Comparison of ENCODE assay signal across 7 cellular contexts in the genomic region with DNA sequence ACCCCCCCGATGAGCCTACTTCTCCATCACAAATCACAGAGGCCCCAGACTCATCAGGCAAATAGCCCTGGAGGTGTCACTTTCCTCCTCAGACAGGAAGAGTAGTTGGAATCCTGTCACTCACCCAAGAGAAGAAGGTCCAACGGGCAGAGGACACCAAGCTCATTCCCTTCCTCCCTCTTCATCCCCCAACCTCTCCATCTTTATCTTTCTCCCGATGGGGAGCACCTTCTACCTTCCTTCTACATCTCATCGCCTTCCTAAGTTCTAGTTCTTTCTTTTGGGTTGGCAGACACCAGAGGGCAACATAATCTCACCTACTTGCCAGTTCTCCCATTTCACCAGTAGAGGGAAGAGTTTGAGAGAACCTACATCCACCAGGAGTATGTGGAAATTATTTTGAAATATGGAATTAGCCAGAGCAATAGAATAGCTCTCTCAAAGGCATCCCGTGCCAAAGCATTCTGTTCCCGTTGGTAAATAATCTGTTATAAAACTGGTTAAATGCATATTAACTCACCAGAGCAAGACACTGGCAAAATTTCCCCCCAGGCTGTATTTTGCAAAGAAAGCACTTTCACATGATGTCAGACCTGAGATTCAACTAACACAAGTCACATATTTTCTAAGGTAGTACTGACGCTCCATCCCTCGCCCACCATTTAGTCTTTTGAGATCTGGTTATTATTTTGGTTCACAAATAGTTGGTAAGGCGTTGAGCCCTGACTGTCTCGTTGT. TPM values are rescaled to one million over a fixed set of nuclear protein-coding genes. Genes with fewer than 3 reads are reported as not detected.
A peak's percentile ranks its signal among the peaks of the same experiment; 100 is the strongest.
DNase-seq lines count a peak whose midpoint lies in the region; ATAC-seq, FAIRE-seq and TF ChIP-seq lines count a peak whose summit lies in the region.

No MANE protein-coding gene starts in this region.

- no peaks in the 10 kb centered on the region for H4K20me1 ChIP-seq in DND-41 (ENCODE audit: insufficient read depth, low read length)

- H3K4me1 ChIP-seq in DND-41 (ENCODE audit: insufficient read depth, low read length), result no peaks in the 10 kb centered on the region
- H3K4me1 ChIP-seq in NT2/D1 (ENCODE audit: insufficient read depth, insufficient read length), result peaks cover 3% of the 10 kb centered on the region
- H3K4me1 ChIP-seq in upper lobe of right lung, result no peaks in the 10 kb centered on the region

- intact Hi-C loops in upper lobe of right lung (cut with DNase I), result no loop called here

- peak; percentile 82 for FAIRE-seq in bronchial epithelial cell (lab: Jason Lieb, UNC)

- DNase-seq in DND-41 (peak; percentile 51), HS-27A (ENCODE audit: low read depth) (peak; percentile 23), NT2/D1 (ENCODE audit: low read depth, low spot score) (peak; percentile 35), bronchial epithelial cell (ENCODE audit: low read depth) (peak; percentile 68), left lobe of liver (ENCODE audit: low spot score) (no peak), upper lobe of right lung (no peak)

- H3K9ac ChIP-seq in DND-41 (ENCODE audit: low read depth, low read length) (no peak overlapping the region), NT2/D1 (ENCODE audit: insufficient read length, low read depth) (no peak overlapping the region)

- H3K27me3 ChIP-seq in DND-41 (ENCODE audit: insufficient read depth, low read length, poor library complexity) (no peaks in the 10 kb centered on the region), NT2/D1 (ENCODE audit: insufficient read depth, insufficient read length) (no peaks in the 10 kb centered on the region), bronchial epithelial cell (ENCODE audit: control insufficient read depth, insufficient read depth, low read length) (peaks cover under 1% of the 10 kb centered on the region), upper lobe of right lung (peaks cover 19% of the 10 kb centered on the region)

- H3K9me3 ChIP-seq in DND-41 (ENCODE audit: insufficient read depth, low read length, severe bottlenecking) (no peaks in the 10 kb centered on the region), NT2/D1 (ENCODE audit: insufficient read depth, low read length) (no peaks in the 10 kb centered on the region), upper lobe of right lung (no peaks in the 10 kb centered on the region)

- H2AFZ ChIP-seq in DND-41 (ENCODE audit: low read depth, low read length), result no peak overlapping the region

- no peak overlapping the region for H3K4me3 ChIP-seq in DND-41 (ENCODE audit: low read depth in 1 of 2, low read length in 2 of 2)
- no peak overlapping the region for H3K4me3 ChIP-seq in NT2/D1 (ENCODE audit: insufficient read length, low read depth)
- no peak overlapping the region for H3K4me3 ChIP-seq in bronchial epithelial cell (ENCODE audit: low read depth, low read length)
- no peak overlapping the region for H3K4me3 ChIP-seq in upper lobe of right lung

- H3K4me2 ChIP-seq in DND-41 (ENCODE audit: insufficient read depth, low read length), result no peak overlapping the region

- ATAC-seq in DND-41 (ENCODE audit: insufficient read depth, low read depth), result peak; percentile 91
- peak; percentile 92 for ATAC-seq in GM19351 (IDR thresholded peaks at IDR 0.05; ENCODE audit: unreplicated experiment)
- ATAC-seq in left lobe of liver, result peak; percentile 99
- ATAC-seq in upper lobe of right lung, result peak; percentile 93

- H3K27ac ChIP-seq in DND-41 (ENCODE audit: low read length) (no peak overlapping the region), upper lobe of right lung (no peak overlapping the region)

- TF ChIP-seq CTCF in DND-41 (IDR thresholded peaks at IDR 0.05; ENCODE audit: borderline replicate concordance, extremely low read depth, low read length, poor library complexity, severe bottlenecking) (peak; percentile 89), bronchial epithelial cell (IDR thresholded peaks at IDR 0.05; ENCODE audit: insufficient read depth, low read length, severe bottlenecking) (peak; percentile 83), upper lobe of right lung (IDR thresholded peaks at IDR 0.05) (peak; percentile 90)

- H3K79me2 ChIP-seq in DND-41 (ENCODE audit: insufficient read depth, low read length), result no peaks in the 10 kb centered on the region

- H3K36me3 ChIP-seq in DND-41 (ENCODE audit: insufficient read depth, low read length) (no peaks in the 10 kb centered on the region), NT2/D1 (ENCODE audit: insufficient read depth, insufficient read length, low read length) (no peaks in the 10 kb centered on the region), bronchial epithelial cell (ENCODE audit: control insufficient read depth, insufficient read depth, low read length) (no peaks in the 10 kb centered on the region), upper lobe of right lung (no peaks in the 10 kb centered on the region)

RNA-seq across cellular contexts. Expression of gene ZIC5, which starts 55.0 kb away (rescaled TPM):
- not detected in 2 replicates for total RNA-seq in bronchial epithelial cell
- total RNA-seq in left lobe of liver, result not detected
- not detected for total RNA-seq in upper lobe of right lung

Comparison
In these comparisons a context has a peak if more than half of its experiments do, and no peak if none do; other contexts are left out.
1. DNase-seq: peak in DND-41 (single experiment), HS-27A (single experiment), NT2/D1 (single experiment) and bronchial epithelial cell (single experiment); none in left lobe of liver (single experiment) and upper lobe of right lung (single experiment).
2. Peak in every context shown above with its lines, with median percentiles within 50 percentile points of each other: ATAC-seq and CTCF ChIP-seq.